In genomic region chr2:44167908-44168683, GRCh38 we compare ENCODE assay signal across 8 cellular contexts. TPM values are rescaled to one million over a fixed set of nuclear protein-coding genes. Genes with fewer than 3 reads are reported as not detected.
DNase-seq lines count a peak whose midpoint lies in the region; ATAC-seq and TF ChIP-seq lines count a peak whose summit lies in the region.

No MANE protein-coding gene starts in this region.

- peak; percentile 88 for ATAC-seq in GM18873 (IDR thresholded peaks at IDR 0.05; ENCODE audit: low FRiP score, unreplicated experiment)
- ATAC-seq in HG03135 (IDR thresholded peaks at IDR 0.05; ENCODE audit: unreplicated experiment) = peak; percentile 85

- peaks cover 10% of the 10 kb centered on the region for H3K9me3 ChIP-seq in WERI-Rb-1 (ENCODE audit: severe bottlenecking)
- H3K9me3 ChIP-seq in mammary epithelial cell (replicated peaks; ENCODE audit: insufficient read depth, low read length) = no peaks in the 10 kb centered on the region
- H3K9me3 ChIP-seq in iPS-18c (ENCODE audit: control insufficient read depth, insufficient read depth, low read length) = no peaks in the 10 kb centered on the region
- no peaks in the 10 kb centered on the region for H3K9me3 ChIP-seq in skeletal muscle satellite cell (replicated peaks; ENCODE audit: low read length)

- H2AFZ ChIP-seq in mammary epithelial cell (ENCODE audit: low read depth, low read length) = peak overlapping the region; percentile 79

- H3K9ac ChIP-seq in mammary epithelial cell (ENCODE audit: insufficient read depth, low read length) (peak overlapping the region; percentile 88), skeletal muscle satellite cell (ENCODE audit: low read depth, low read length) (peak overlapping the region; percentile 87)

- peak overlapping the region; percentile 98 for H3K27ac ChIP-seq in WERI-Rb-1
- H3K27ac ChIP-seq in mammary epithelial cell (ENCODE audit: insufficient read depth, low read depth, low read length) = peak overlapping the region; percentile 89

- no TSS peak for BruUV-seq in mammary epithelial cell (replicated peaks; lab: Mats Ljungman, UMichigan)

- peak; percentile 100 for DNase-seq in ACHN
- DNase-seq in NCI-H2196 (lab: John Stamatoyannopoulos, UW; ENCODE audit: unreplicated experiment) = peak; percentile 100
- peak; percentile 100 for DNase-seq in WERI-Rb-1
- peak; percentile 100 for DNase-seq in mammary epithelial cell

- 2% methylated on average over 30 of the region's 46 CpGs for WGBS in mammary epithelial cell (ENCODE audit: low coverage, missing lambda C conversion rate)

- CTCF ChIA-PET in mammary epithelial cell (lab: Charles Lee; ENCODE audit: low non-redundant PET) = interaction anchor here (0.6 kb wide), 1 partner anchor 827 kb away, joined by 4 read pairs; no protein-coding TSS in a partner anchor

- H3K79me2 ChIP-seq in mammary epithelial cell (ENCODE audit: insufficient read depth, low read length) = peaks cover 43% of the 10 kb centered on the region

- H4K20me1 ChIP-seq in mammary epithelial cell (ENCODE audit: insufficient read depth, low read length) = no peaks in the 10 kb centered on the region

- in situ Hi-C loops in ACHN (cut with HindIII; ENCODE audit: low pct_ligation_motif_present, low pct_unique_long_range_greater_than_20kb, low sequenced_read_pairs) (no loop called here), mammary epithelial cell (cut with MboI; ENCODE audit: low sequenced_read_pairs in 2 of 2) (no loop called here)

- H3K4me2 ChIP-seq in mammary epithelial cell (ENCODE audit: insufficient read depth, low read depth, low read length) = peak overlapping the region; percentile 70
- H3K4me2 ChIP-seq in skeletal muscle satellite cell (ENCODE audit: low read length) = peak overlapping the region; percentile 85

- intact Hi-C loops in mammary epithelial cell (cut with micrococcal nuclease) = loop anchor here (1.0 to 5.0 kb wide), 4 partner anchors 47 to 193 kb away; partner anchors contain the start of genes CAMKMT and PREPL

- TF ChIP-seq CTCF in WERI-Rb-1 (IDR thresholded peaks at IDR 0.05; ENCODE audit: low read depth, low read length) = no peak
- no peak for TF ChIP-seq CTCF in mammary epithelial cell (conservative IDR thresholded peaks at IDR 0.05 in 1 of 2, IDR thresholded peaks at IDR 0.05 in 1 of 2; ENCODE audit: extremely low read depth in 1 of 2, insufficient read depth in 1 of 2, low read depth in 1 of 2, low read length in 2 of 2)

- H3K4me1 ChIP-seq in mammary epithelial cell (ENCODE audit: insufficient read depth, low read length) = peaks cover 10% of the 10 kb centered on the region
- H3K4me1 ChIP-seq in skeletal muscle satellite cell (ENCODE audit: control insufficient read depth, insufficient read depth, low read length) = peaks cover 15% of the 10 kb centered on the region

- peaks cover 11% of the 10 kb centered on the region for H3K36me3 ChIP-seq in WERI-Rb-1
- no peaks in the 10 kb centered on the region for H3K36me3 ChIP-seq in mammary epithelial cell (ENCODE audit: insufficient read depth, low read length)
- H3K36me3 ChIP-seq in skeletal muscle satellite cell (ENCODE audit: insufficient read depth, low read length) = no peaks in the 10 kb centered on the region

- peak overlapping the region; percentile 82 for H3K4me3 ChIP-seq in WERI-Rb-1 (ENCODE audit: low read depth, low read length)
- peak overlapping the region; percentile 47 to 71 (median 51) for H3K4me3 ChIP-seq in mammary epithelial cell (replicated peaks in 1 of 3; ENCODE audit: insufficient read depth in 1 of 3, low read depth in 2 of 3, low read length in 3 of 3)
- peak overlapping the region; percentile 67; the same call in 1 of the 2 replicates for H3K4me3 ChIP-seq in iPS-18c (ENCODE audit: insufficient read depth, low read depth, low read length)
- H3K4me3 ChIP-seq in skeletal muscle satellite cell (ENCODE audit: low read length) = peak overlapping the region; percentile 80

- dilution Hi-C loops in mammary epithelial cell (cut with HindIII; ENCODE audit: low sequenced_read_pairs) = no loop called here

- H3K27me3 ChIP-seq in WERI-Rb-1 (ENCODE audit: insufficient read depth, low read depth, severe bottlenecking) = no peaks in the 10 kb centered on the region
- no peaks in the 10 kb centered on the region for H3K27me3 ChIP-seq in mammary epithelial cell (ENCODE audit: insufficient read depth, low read length)
- no peaks in the 10 kb centered on the region for H3K27me3 ChIP-seq in skeletal muscle satellite cell (ENCODE audit: control insufficient read depth, insufficient read depth, low read length)

RNA-seq across cellular contexts. Expression of gene PPM1B, which starts 0.6 kb away (rescaled TPM):
- total RNA-seq in mammary epithelial cell = 10 to 100 TPM; 19.0 to 34.0 TPM
- 9.7 TPM for polyA plus RNA-seq in mammary epithelial cell
- 31.6 TPM for polyA minus RNA-seq in mammary epithelial cell
- total RNA-seq in skeletal muscle satellite cell (2012; rRNA removed) = 12.7 and 15.0 TPM in 2 replicates

Comparison
In these comparisons a context has a peak if more than half of its experiments do, and no peak if none do; other contexts are left out.
1. Peak in every context shown above with its lines: DNase-seq, ATAC-seq, H3K4me3 ChIP-seq and H3K27ac ChIP-seq.